In genomic region chr3:31979006-31979697, GRCh38 we compare ENCODE assay signal across 1 cellular context.
A peak's percentile ranks its signal among the peaks of the same experiment; 100 is the strongest.
TF ChIP-seq lines count a peak whose summit lies in the region.

No MANE protein-coding gene starts in this region.

TF ChIP-seq in GM12878, 131 proteins besides CTCF, POLR2A, EP300 and RAD21 (continued from another document and continues in another):
- TF ChIP-seq ATF2 (IDR thresholded peaks at IDR 0.05; ENCODE audit: low read length) (peak; percentile 58; the same call in 1 of the 2 replicates), CUX1 (IDR thresholded peaks at IDR 0.05; ENCODE audit: insufficient replicate concordance, low read depth, low read length) (no peak), TARDBP (IDR thresholded peaks at IDR 0.05; ENCODE audit: borderline replicate concordance) (no peak), SMC3 (IDR thresholded peaks at IDR 0.05; ENCODE audit: borderline replicate concordance, low read length) (no peak), KDM1A (IDR thresholded peaks at IDR 0.05; ENCODE audit: borderline replicate concordance) (no peak), ESRRA (IDR thresholded peaks at IDR 0.05; ENCODE audit: low read length) (no peak), KLF5 (IDR thresholded peaks at IDR 0.05; ENCODE audit: partially characterized antibody) (no peak), ZBTB4 (CRISPR knock-in tag; IDR thresholded peaks at IDR 0.05) (no peak), USF2 (IDR thresholded peaks at IDR 0.05; ENCODE audit: borderline replicate concordance, low read depth, low read length) (no peak), BACH1 (IDR thresholded peaks at IDR 0.05; ENCODE audit: borderline replicate concordance) (no peak), NKRF (conservative IDR thresholded peaks at IDR 0.05) (no peak), CHD4 (IDR thresholded peaks at IDR 0.05) (no peak), TCF3 (IDR thresholded peaks at IDR 0.05; ENCODE audit: borderline replicate concordance, insufficient read depth, low read depth, low read length) (no peak), ZNF217 (IDR thresholded peaks at IDR 0.05) (no peak), IKZF2 (IDR thresholded peaks at IDR 0.05) (peak; percentile 42 to 47; a peak in 3 of 4 replicates), NFXL1 (IDR thresholded peaks at IDR 0.05; ENCODE audit: borderline replicate concordance) (no peak), MLLT1 (IDR thresholded peaks at IDR 0.05) (no peak), BRCA1 (IDR thresholded peaks at IDR 0.05; ENCODE audit: low read depth, low read length) (no peak), POLR2AphosphoS5 (IDR thresholded peaks at IDR 0.05; ENCODE audit: low read length) (no peak), PRDM15 (CRISPR knock-in tag; IDR thresholded peaks at IDR 0.05) (no peak), HCFC1 (IDR thresholded peaks at IDR 0.05; ENCODE audit: low read length) (no peak), ZBTB11 (CRISPR knock-in tag; IDR thresholded peaks at IDR 0.05) (no peak), MTA3 (IDR thresholded peaks at IDR 0.05; ENCODE audit: borderline replicate concordance, low read length) (peak; percentile 45; the same call in 1 of the 2 replicates), RBBP5 (conservative IDR thresholded peaks at IDR 0.05) (no peak), MYC (IDR thresholded peaks at IDR 0.05; ENCODE audit: insufficient read depth, insufficient read length, insufficient replicate concordance, low read length, severe bottlenecking) (no peak), USF1 (IDR thresholded peaks at IDR 0.05; ENCODE audit: borderline replicate concordance, extremely low read length, insufficient read depth, low read depth, low read length) (no peak), HDGF (IDR thresholded peaks at IDR 0.05) (no peak), ASH2L (IDR thresholded peaks at IDR 0.05; ENCODE audit: borderline replicate concordance, low read depth) (no peak), RFX5 (IDR thresholded peaks at IDR 0.05; ENCODE audit: low read depth, low read length) (no peak), ZBED1 (IDR thresholded peaks at IDR 0.05; ENCODE audit: borderline replicate concordance) (no peak), SREBF2 (IDR thresholded peaks at IDR 0.05; ENCODE audit: low read length) (no peak), BMI1 (IDR thresholded peaks at IDR 0.05; ENCODE audit: borderline replicate concordance) (no peak), MXI1 (IDR thresholded peaks at IDR 0.05; ENCODE audit: low read depth, low read length) (no peak), SMAD1 (IDR thresholded peaks at IDR 0.05; ENCODE audit: low read depth, partially characterized antibody) (no peak), IRF4 (IDR thresholded peaks at IDR 0.05; ENCODE audit: low read depth, low read length) (peak; percentile 46; the same call in 1 of the 2 replicates), SIN3A (IDR thresholded peaks at IDR 0.05; ENCODE audit: low read depth, low read length) (no peak), SMAD5 (IDR thresholded peaks at IDR 0.05; ENCODE audit: low read depth) (no peak), NFIC (IDR thresholded peaks at IDR 0.05; ENCODE audit: low read depth, low read length) (peak; percentile 84)
